In genomic region chr2:210660-211059, GRCh38 we compare ENCODE assay signal across 1 cellular context.
TF ChIP-seq lines count a peak whose summit lies in the region.

No MANE protein-coding gene starts in this region.

TF ChIP-seq in HepG2, 621 proteins besides CTCF, POLR2A, EP300 and RAD21 (continued from another document):
- TF ChIP-seq STAT6 (CRISPR knock-in tag; IDR thresholded peaks at IDR 0.05; ENCODE audit: borderline replicate concordance) (no peak), NCOA5 (CRISPR knock-in tag; IDR thresholded peaks at IDR 0.05) (no peak), ZZZ3 (CRISPR knock-in tag; IDR thresholded peaks at IDR 0.05; ENCODE audit: borderline replicate concordance) (no peak), ZNF567 (CRISPR knock-in tag; IDR thresholded peaks at IDR 0.05; ENCODE audit: borderline replicate concordance) (no peak), SRSF1 (optimal IDR thresholded peaks at IDR 0.05; ENCODE audit: low read depth, low read length) (no peak), ZNF598 (CRISPR knock-in tag; IDR thresholded peaks at IDR 0.05; ENCODE audit: borderline replicate concordance) (no peak), ZEB1 (IDR thresholded peaks at IDR 0.05; ENCODE audit: insufficient replicate concordance, low read depth) (no peak), ZNF839 (CRISPR knock-in tag; IDR thresholded peaks at IDR 0.05; ENCODE audit: borderline replicate concordance) (no peak), GLMP (CRISPR knock-in tag; IDR thresholded peaks at IDR 0.05; ENCODE audit: borderline replicate concordance) (no peak), PAF1 (CRISPR knock-in tag; IDR thresholded peaks at IDR 0.05) (no peak), ZNF672 (CRISPR knock-in tag; IDR thresholded peaks at IDR 0.05) (no peak), ZNF552 (CRISPR knock-in tag; IDR thresholded peaks at IDR 0.05; ENCODE audit: borderline replicate concordance) (no peak), E2F5 (CRISPR knock-in tag; conservative IDR thresholded peaks at IDR 0.05) (no peak), POLR2AphosphoS5 (IDR thresholded peaks at IDR 0.05; ENCODE audit: low read depth, low read length) (no peak), ZNF136 (CRISPR knock-in tag; IDR thresholded peaks at IDR 0.05; ENCODE audit: low read depth) (no peak), MIXL1 (CRISPR knock-in tag; IDR thresholded peaks at IDR 0.05) (no peak)
